Comparison of ENCODE assay signal across 20 cellular contexts in genomic region chr16:81921873-81922584, GRCh38.
DNase-seq lines count a peak whose midpoint lies in the region; ATAC-seq, FAIRE-seq and TF ChIP-seq lines count a peak whose summit lies in the region.
"Had no signal": no experiment of that assay in that cellular context is flagged by ENCODE, and none has a peak within 500 bp of the region (broad histone marks: within the 10 kb centered on the region; RNA-seq: fewer than 3 reads in every experiment).

No MANE protein-coding gene starts in this region.

- H3K79me2 ChIP-seq in K562 (ENCODE audit: control insufficient read depth, insufficient read depth, low read length): no peaks in the 10 kb centered on the region
- no peaks in the 10 kb centered on the region for H3K79me2 ChIP-seq in HepG2 (ENCODE audit: insufficient read depth, low read length)

- H3K27me3 ChIP-seq in K562 (ENCODE audit: control insufficient read depth in 2 of 2, insufficient read depth in 2 of 2, low read length in 2 of 2) (peaks cover 36 to 57% of the 10 kb centered on the region in 2 experiments), HepG2 (ENCODE audit: control insufficient read depth in 1 of 2, insufficient read depth in 2 of 2, low read length in 2 of 2) (peaks cover 1 to 46% of the 10 kb centered on the region in 2 experiments; a peak in 4 of 5 replicates), sigmoid colon (no peaks in the 10 kb centered on the region)

- H3K4me1 ChIP-seq in K562 (replicated peaks in 1 of 2; ENCODE audit: control insufficient read depth in 2 of 2, insufficient read depth in 2 of 2, low read length in 2 of 2) (no peaks in the 10 kb centered on the region), HepG2 (ENCODE audit: insufficient read depth, low read length) (no peaks in the 10 kb centered on the region), sigmoid colon (peaks cover 0 to 6% (median 0%) of the 10 kb centered on the region in 4 donors)
- H3K4me1 ChIP-seq: HAP-1 had no signal

- ATAC-seq in K562 (no peak), HepG2 (no peak), GM21723 (IDR thresholded peaks at IDR 0.05; ENCODE audit: unreplicated experiment) (no peak)

- H3K4me2 ChIP-seq in K562 (ENCODE audit: insufficient read depth, low read length) (no peak overlapping the region), HepG2 (ENCODE audit: low read depth, low read length) (no peak overlapping the region)

- no peak for TF ChIP-seq POLR2A in K562 (conservative IDR thresholded peaks at IDR 0.05)
- TF ChIP-seq POLR2A in HepG2 (IDR thresholded peaks at IDR 0.05; ENCODE audit: insufficient read depth in 1 of 2, low read depth in 2 of 2, low read length in 2 of 2): no peak
- no peak for TF ChIP-seq POLR2A in sigmoid colon (IDR thresholded peaks at IDR 0.05)

- no peak for TF ChIP-seq CTCF in K562 (IDR thresholded peaks at IDR 0.05 in 2 of 3, conservative IDR thresholded peaks at IDR 0.05 in 1 of 3; ENCODE audit: insufficient read depth in 2 of 3, low read depth in 1 of 3, low read length in 3 of 3)
- TF ChIP-seq CTCF in HepG2 (CRISPR knock-in tag; IDR thresholded peaks at IDR 0.05): no peak
- no peak for TF ChIP-seq CTCF in sigmoid colon (IDR thresholded peaks at IDR 0.05)

- in situ Hi-C loops in K562 (cut with MboI): no loop called here
- in situ Hi-C loops in HepG2 (cut with HindIII; ENCODE audit: extremely low pct_ligation_motif_present, low pct_unique_long_range_greater_than_20kb): no loop called here

- peak overlapping the region in 1 of 4 donors; percentile 51 for H3K4me3 Mint-ChIP-seq in IgD-negative memory B cell
- no peak overlapping the region for H3K4me3 Mint-ChIP-seq in activated CD4-positive, alpha-beta memory T cell treated with anti-CD3 and anti-CD28 coated beads for 36 hours
- H3K4me3 Mint-ChIP-seq: CD4-positive, alpha-beta memory T cell; HFFc6 had no signal

- H3K9me1 ChIP-seq in K562 (ENCODE audit: control insufficient read depth, insufficient read depth, low read length): no peaks in the 10 kb centered on the region

- peaks cover 17% of the 10 kb centered on the region for H3K36me3 Mint-ChIP-seq in IgD-negative memory B cell
- H3K36me3 Mint-ChIP-seq in activated CD4-positive, alpha-beta memory T cell treated with anti-CD3 and anti-CD28 coated beads for 36 hours: no peaks in the 10 kb centered on the region
- H3K36me3 Mint-ChIP-seq: CD4-positive, alpha-beta memory T cell had no signal

- H3K4me3 ChIP-seq in K562: no peak overlapping the region
- no peak overlapping the region for H3K4me3 ChIP-seq in HepG2 (replicated peaks in 1 of 3; ENCODE audit: insufficient read depth in 1 of 3, low read depth in 2 of 3, low read length in 3 of 3)
- no peak overlapping the region for H3K4me3 ChIP-seq in sigmoid colon
- H3K4me3 ChIP-seq: GM23248, HAP-1 had no signal

- no peak for FAIRE-seq in K562 (lab: Jason Lieb, UNC)
- no peak for FAIRE-seq in HepG2 (lab: Jason Lieb, UNC)
- FAIRE-seq: G401.6, GM12892, H54 had no signal

- H4K20me1 ChIP-seq in K562 (replicated peaks; ENCODE audit: control insufficient read depth, insufficient read depth, low read length) (no peaks in the 10 kb centered on the region), HepG2 (ENCODE audit: insufficient read depth, low read length) (no peaks in the 10 kb centered on the region)

- CTCF ChIA-PET in K562 (lab: Yijun Ruan, JAX; ENCODE audit: low intra/inter-chr PET ratio) (interaction anchor here (0.7 kb wide), 1 partner anchor 14 kb away, joined by 4 read pairs; no protein-coding TSS in a partner anchor), HepG2 (lab: Yijun Ruan, JAX; ENCODE audit: low intra/inter-chr PET ratio, low total read pairs) (no interaction called here)
- CTCF ChIA-PET in activated CD4-positive, alpha-beta memory T cell treated with anti-CD3 and anti-CD28 coated beads for 36 hours (lab: Charles Lee): no interaction called here

- WGBS in K562 (ENCODE audit: insufficient coverage, low coverage, missing lambda C conversion rate): 6% methylated on average over 5 of the region's 5 CpGs
- WGBS in HepG2 (ENCODE audit: low lambda C conversion rate): 39% methylated on average over 5 of the region's 5 CpGs
- WGBS in sigmoid colon, 2 donors: 83 to 90% methylated on average over 5 of the region's 5 CpGs

- H3K27ac ChIP-seq in K562 (ENCODE audit: extremely low read depth, low read depth, low read length) (no peak overlapping the region), HepG2 (ENCODE audit: extremely low read length, insufficient read depth, low read length) (no peak overlapping the region), sigmoid colon (no peak overlapping the region)
- H3K27ac ChIP-seq: GM23248 had no signal

- no peaks in the 10 kb centered on the region for H3K27me3 Mint-ChIP-seq in IgD-negative memory B cell
- no peaks in the 10 kb centered on the region for H3K27me3 Mint-ChIP-seq in activated CD4-positive, alpha-beta memory T cell treated with anti-CD3 and anti-CD28 coated beads for 36 hours
- H3K27me3 Mint-ChIP-seq: CD4-positive, alpha-beta memory T cell had no signal

- no peaks in the 10 kb centered on the region for H3K36me3 ChIP-seq in K562 (ENCODE audit: control insufficient read depth, insufficient read depth, low read length)
- H3K36me3 ChIP-seq in HepG2 (replicated peaks in 1 of 2; ENCODE audit: control insufficient read depth in 1 of 2, insufficient read depth in 2 of 2, low read length in 2 of 2): no peaks in the 10 kb centered on the region
- no peaks in the 10 kb centered on the region for H3K36me3 ChIP-seq in sigmoid colon
- H3K36me3 ChIP-seq: HAP-1 had no signal

- H3K27ac Mint-ChIP-seq in IgD-negative memory B cell: peak overlapping the region in 2 of 3 donors; percentile 53 to 77
- H3K27ac Mint-ChIP-seq in activated CD4-positive, alpha-beta memory T cell treated with anti-CD3 and anti-CD28 coated beads for 36 hours: no peak overlapping the region
- H3K27ac Mint-ChIP-seq: CD4-positive, alpha-beta memory T cell; HFFc6 had no signal

- POLR2A ChIA-PET in K562 (lab: Yijun Ruan, JAX): interaction anchor here (0.5 to 0.7 kb wide), 4 partner anchors 8 to 182 kb away, joined by 3 read pairs; no protein-coding TSS in a partner anchor
- POLR2A ChIA-PET in HepG2 (lab: Yijun Ruan, JAX): no interaction called here
- POLR2A ChIA-PET in activated CD4-positive, alpha-beta memory T cell treated with anti-CD3 and anti-CD28 coated beads for 36 hours (lab: Charles Lee): no interaction called here

- DNase-seq in K562 (ENCODE audit: extremely low read depth in 1 of 4, low spot score in 3 of 4) (no peak), HepG2 (ENCODE audit: low spot score) (no peak), sigmoid colon (peak; percentile 9), MV-4-11 (lab: John Stamatoyannopoulos, UW) (no peak), DMS79 (lab: John Stamatoyannopoulos, UW) (no peak)
- no peak for DNase-seq in activated CD4-positive, alpha-beta memory T cell treated with anti-CD3 and anti-CD28 coated beads for 36 hours
- DNase-seq: C1 segment of cervical spinal cord; Calu3; CD4-positive, alpha-beta memory T cell; COR-L47; DMS53; DND-41; HFFc6 had no signal

- no peaks in the 10 kb centered on the region for H3K9me3 Mint-ChIP-seq in IgD-negative memory B cell
- no peaks in the 10 kb centered on the region for H3K9me3 Mint-ChIP-seq in activated CD4-positive, alpha-beta memory T cell treated with anti-CD3 and anti-CD28 coated beads for 36 hours
- H3K9me3 Mint-ChIP-seq: HFFc6 had no signal

- TF ChIP-seq RAD21 in K562 (CRISPR knock-in tag; conservative IDR thresholded peaks at IDR 0.05 in 1 of 2, IDR thresholded peaks at IDR 0.05 in 1 of 2) (no peak), HepG2 (CRISPR knock-in tag; IDR thresholded peaks at IDR 0.05) (no peak)

- TF ChIP-seq EP300 in K562 (IDR thresholded peaks at IDR 0.05; ENCODE audit: low read length) (no peak), HepG2 (IDR thresholded peaks at IDR 0.05; ENCODE audit: low read depth in 2 of 2, low read length in 2 of 2) (no peak), HepG2 (CRISPR knock-in tag; IDR thresholded peaks at IDR 0.05; ENCODE audit: borderline replicate concordance) (no peak), sigmoid colon (IDR thresholded peaks at IDR 0.05) (no peak)

- BruUV-seq in K562 (replicated peaks; lab: Mats Ljungman, UMichigan): no TSS peak
- BruUV-seq in HepG2 (replicated peaks; lab: Mats Ljungman, UMichigan): no TSS peak

- H3K4me1 Mint-ChIP-seq in IgD-negative memory B cell: peaks cover 9 to 19% (median 13%) of the 10 kb centered on the region in 3 donors
- H3K4me1 Mint-ChIP-seq in activated CD4-positive, alpha-beta memory T cell treated with anti-CD3 and anti-CD28 coated beads for 36 hours (ENCODE audit: low read depth): no peaks in the 10 kb centered on the region
- H3K4me1 Mint-ChIP-seq: CD4-positive, alpha-beta memory T cell had no signal

- H3K9ac ChIP-seq in K562 (ENCODE audit: insufficient read depth in 1 of 2, low read depth in 2 of 2, low read length in 2 of 2): no peak overlapping the region
- H3K9ac ChIP-seq in HepG2 (ENCODE audit: insufficient read depth, low read depth, low read length): no peak overlapping the region
- H3K9ac ChIP-seq: GM23248 had no signal

- intact Hi-C loops in K562 (cut with micrococcal nuclease): no loop called here
- intact Hi-C loops in HepG2 (cut with micrococcal nuclease; ENCODE audit: unreplicated experiment): no loop called here
- intact Hi-C loops in sigmoid colon (cut with DNase I): no loop called here
- intact Hi-C loops in activated CD4-positive, alpha-beta memory T cell treated with anti-CD3 and anti-CD28 coated beads for 36 hours (cut with micrococcal nuclease): no loop called here

- no peaks in the 10 kb centered on the region for H3K9me3 ChIP-seq in K562 (replicated peaks; ENCODE audit: control insufficient read depth, insufficient read depth, low read depth, low read length)
- H3K9me3 ChIP-seq in HepG2 (ENCODE audit: low read length): no peaks in the 10 kb centered on the region
- H3K9me3 ChIP-seq in sigmoid colon: no peaks in the 10 kb centered on the region
- H3K9me3 ChIP-seq: HAP-1 had no signal

- H2AFZ ChIP-seq in K562 (ENCODE audit: low read depth, low read length) (no peak overlapping the region), HepG2 (ENCODE audit: low read length) (no peak overlapping the region)
- H2AFZ ChIP-seq: GM23248 had no signal

TF ChIP-seq in K562, 482 proteins besides CTCF, POLR2A, EP300 and RAD21 (continues in another document):
- TF ChIP-seq KLF6 (CRISPR knock-in tag; IDR thresholded peaks at IDR 0.05; ENCODE audit: borderline replicate concordance) (no peak), BCOR (IDR thresholded peaks at IDR 0.05) (peak; percentile 44; the same call in 1 of the 2 replicates), RBM25 (IDR thresholded peaks at IDR 0.05; ENCODE audit: low read depth, low read length, severe bottlenecking) (peak; percentile 69)

TF ChIP-seq in HepG2, 621 proteins besides CTCF, POLR2A, EP300 and RAD21:
- TF ChIP-seq ZNF629 (CRISPR knock-in tag; conservative IDR thresholded peaks at IDR 0.05) (peak; percentile 54), IRX3 (CRISPR knock-in tag; IDR thresholded peaks at IDR 0.05; ENCODE audit: borderline replicate concordance, low read depth) (no peak)
